ENCODE assay signal across 1 cellular context in genomic region chr11:107549253-107549953, GRCh38.
A peak's percentile ranks its signal among the peaks of the same experiment; 100 is the strongest.
TF ChIP-seq lines count a peak whose summit lies in the region.

No MANE protein-coding gene starts in this region.

TF ChIP-seq in HepG2, 621 proteins besides CTCF, POLR2A, EP300 and RAD21:
- TF ChIP-seq STAG1 (CRISPR knock-in tag; IDR thresholded peaks at IDR 0.05) (peak; percentile 62), DMTF1 (CRISPR knock-in tag; IDR thresholded peaks at IDR 0.05) (no peak), ZNF350 (CRISPR knock-in tag; IDR thresholded peaks at IDR 0.05; ENCODE audit: borderline replicate concordance, low read depth) (no peak), SMC3 (IDR thresholded peaks at IDR 0.05; ENCODE audit: low read length) (peak; percentile 55), PHB2 (IDR thresholded peaks at IDR 0.05; ENCODE audit: partially characterized antibody) (no peak)
